Comparison of ENCODE assay signal across 8 cellular contexts in the genomic region with DNA sequence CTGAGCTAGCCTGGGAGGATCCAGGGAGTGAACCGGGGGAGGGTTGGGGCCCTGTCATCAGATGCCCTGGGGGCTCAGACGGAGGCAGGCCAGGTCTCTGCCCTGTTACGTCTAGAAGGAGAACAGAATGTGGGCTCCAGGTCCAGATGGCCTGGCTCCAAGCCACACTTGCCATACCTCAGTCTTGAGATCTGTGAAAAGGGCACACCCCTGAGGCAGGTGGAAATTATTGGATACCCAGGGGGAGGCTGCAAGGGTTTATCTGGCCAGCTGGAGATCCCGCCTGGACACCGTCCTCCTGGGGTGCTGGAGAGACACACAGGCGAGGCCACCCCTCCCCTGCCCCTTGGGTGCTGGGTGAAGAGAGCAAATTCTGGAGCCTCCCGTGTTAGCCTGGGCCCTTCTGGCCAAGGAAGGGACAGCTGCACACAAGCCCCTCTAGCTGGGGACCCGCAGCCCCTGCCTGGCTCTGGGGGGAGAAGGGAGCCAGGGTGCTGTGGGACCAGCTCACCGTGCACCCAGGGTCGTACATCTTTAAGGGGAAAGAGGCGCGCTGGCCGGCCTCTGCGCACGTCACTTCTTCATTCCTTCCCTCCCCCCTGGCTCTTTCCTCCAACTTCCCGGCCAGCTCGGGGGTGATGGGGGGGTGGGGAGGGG. TPM values are rescaled to one million over a fixed set of nuclear protein-coding genes. Genes with fewer than 3 reads are reported as not detected.
DNase-seq lines count a peak whose midpoint lies in the region; ATAC-seq, FAIRE-seq and TF ChIP-seq lines count a peak whose summit lies in the region.

No MANE protein-coding gene starts in this region.

- H3K36me3 ChIP-seq in SJCRH30 (peaks cover 2% of the 10 kb centered on the region; the same call in 1 of the 2 replicates), H1 (ENCODE audit: control insufficient read depth in 2 of 4, insufficient read depth in 4 of 4, low read length in 3 of 4) (peaks cover 0 to 3% (median 0%) of the 10 kb centered on the region in 4 experiments; a peak in 1 of 8 replicates), muscle layer of colon (ENCODE audit: insufficient read depth, low read length) (no peaks in the 10 kb centered on the region), MM.1S (replicated peaks; ENCODE audit: insufficient read depth, low read length) (no peaks in the 10 kb centered on the region)

- H3K27me3 ChIP-seq in SJCRH30 (no peaks in the 10 kb centered on the region), H1 (replicated peaks in 1 of 4; ENCODE audit: control insufficient read depth in 3 of 4, extremely low read depth in 1 of 4, insufficient read depth in 3 of 4, low read length in 3 of 4) (peaks cover 89 to 99% (median 97%) of the 10 kb centered on the region in 4 experiments), muscle layer of colon (ENCODE audit: control insufficient read depth in 1 of 2, insufficient read depth in 2 of 2, low read length in 2 of 2) (no peaks in the 10 kb centered on the region), MM.1S (replicated peaks; ENCODE audit: insufficient read depth, low read length) (peaks cover 93% of the 10 kb centered on the region)

- H3K4me2 ChIP-seq in H1 (ENCODE audit: insufficient read depth in 1 of 2, low read depth in 2 of 2, low read length in 2 of 2) = peak overlapping the region; percentile 59 to 79
- no peak overlapping the region for H3K4me2 ChIP-seq in MM.1S (ENCODE audit: low read depth, low read length)

- H3K23me2 ChIP-seq in H1 (ENCODE audit: low read depth, low read length) = peaks cover 10% of the 10 kb centered on the region; the same call in 1 of the 2 replicates

- ATAC-seq in GM19455 (IDR thresholded peaks at IDR 0.05; ENCODE audit: unreplicated experiment) = no peak

- no peak overlapping the region for H3K14ac ChIP-seq in H1 (ENCODE audit: insufficient read length)

- H4K20me1 ChIP-seq in H1 (replicated peaks in 1 of 2; ENCODE audit: control insufficient read depth in 1 of 2, insufficient read depth in 2 of 2, low read length in 2 of 2) (peaks cover 8 to 33% of the 10 kb centered on the region in 2 experiments), MM.1S (ENCODE audit: insufficient read depth, low read length) (no peaks in the 10 kb centered on the region)

- peaks cover 14% of the 10 kb centered on the region for H3K4me1 ChIP-seq in SJCRH30
- H3K4me1 ChIP-seq in H1 (replicated peaks in 1 of 4; ENCODE audit: control insufficient read depth in 3 of 4, insufficient read depth in 4 of 4, low read length in 3 of 4) = peaks cover 9 to 26% (median 11%) of the 10 kb centered on the region in 4 experiments; a peak in 6 of 7 replicates
- H3K4me1 ChIP-seq in muscle layer of colon (ENCODE audit: insufficient read depth, low read length) = peaks cover 68% of the 10 kb centered on the region
- no peaks in the 10 kb centered on the region for H3K4me1 ChIP-seq in MM.1S (ENCODE audit: low read length)

- H3K56ac ChIP-seq in H1 (replicated peaks; ENCODE audit: insufficient read length, low read depth, low read length) = no peak overlapping the region

- no peak overlapping the region for H3K4ac ChIP-seq in H1 (replicated peaks; ENCODE audit: insufficient read length, low read depth, low read length)

- WGBS in H1 (ENCODE audit: extremely low coverage in 1 of 2, insufficient coverage in 1 of 2, insufficient read length in 1 of 2, insufficient replicate concordance in 2 of 2, low coverage in 1 of 2, low lambda C conversion rate in 2 of 2, missing lambda C conversion rate in 1 of 2), 2 experiments = 12% methylated on average over 7 of the region's 17 CpGs; no CpG with 5 or more reads in 1 of the 2 experiments

- H3K9ac ChIP-seq in H1 (replicated peaks in 1 of 4; ENCODE audit: extremely low read depth in 1 of 4, low read depth in 3 of 4, low read length in 3 of 4) (no peak overlapping the region), muscle layer of colon (ENCODE audit: low read length) (peak overlapping the region; percentile 76), MM.1S (ENCODE audit: low read length) (no peak overlapping the region)

- POLR2A ChIA-PET in H1 (lab: Charles Lee; ENCODE audit: partially characterized antibody) = interaction anchor here (1.1 to 1.5 kb wide), 2 partner anchors 9 to 79 kb away, joined by 3 to 4 read pairs; no protein-coding TSS in a partner anchor

- H3K27ac ChIP-seq in 22Rv1 = peak overlapping the region; percentile 81
- H3K27ac ChIP-seq in SJCRH30 = peak overlapping the region; percentile 95
- no peak overlapping the region for H3K27ac ChIP-seq in H1 (ENCODE audit: low read depth, low read length)
- H3K27ac ChIP-seq in muscle layer of colon (ENCODE audit: low read depth, low read length) = peak overlapping the region; percentile 99
- no peak overlapping the region for H3K27ac ChIP-seq in MM.1S (ENCODE audit: low read length)

- no peak overlapping the region for H2BK15ac ChIP-seq in H1 (ENCODE audit: low read length)

- TF ChIP-seq CTCF in 22Rv1 (IDR thresholded peaks at IDR 0.05) (no peak), H1 (IDR thresholded peaks at IDR 0.05; ENCODE audit: control extremely low read depth in 1 of 3, insufficient read depth in 1 of 3, low read depth in 1 of 3, low read length in 3 of 3) (no peak), MM.1S (IDR thresholded peaks at IDR 0.05; ENCODE audit: low read length) (no peak)

- H2BK12ac ChIP-seq in H1 (ENCODE audit: low read depth, low read length) = no peak overlapping the region

- peak; percentile 64 to 73 for DNase-seq in SJCRH30
- no peak for DNase-seq in H1 (ENCODE audit: low read depth in 1 of 2, low spot score in 2 of 2)
- DNase-seq in stimulated activated CD4-positive, alpha-beta T cell treated with anti-CD3 and anti-CD28 coated beads, Interleukin-2, amount 100 ng/mL, for 48 hours = no peak
- no peak for DNase-seq in MM.1S

- no peak overlapping the region; the same call in 1 of the 2 replicates for H3K18ac ChIP-seq in H1 (ENCODE audit: extremely low read depth, low read length)

- no peaks in the 10 kb centered on the region for H3K9me3 ChIP-seq in SJCRH30 (replicated peaks)
- H3K9me3 ChIP-seq in H1 (ENCODE audit: insufficient read depth in 2 of 2, low read depth in 1 of 2, low read length in 1 of 2) = no peaks in the 10 kb centered on the region; a peak in 1 of 4 replicates
- H3K9me3 ChIP-seq in muscle layer of colon (ENCODE audit: low read length) = no peaks in the 10 kb centered on the region
- no peaks in the 10 kb centered on the region for H3K9me3 ChIP-seq in MM.1S (replicated peaks; ENCODE audit: insufficient read depth, low read length)

- no peaks in the 10 kb centered on the region for H3K79me1 ChIP-seq in H1 (ENCODE audit: low read depth, low read length)

- H3K79me2 ChIP-seq in H1 (ENCODE audit: control insufficient read depth in 1 of 2, insufficient read depth in 2 of 2, low read length in 2 of 2) = no peaks in the 10 kb centered on the region
- H3K79me2 ChIP-seq in MM.1S (ENCODE audit: low read length) = no peaks in the 10 kb centered on the region

- peak; percentile 26 for TF ChIP-seq POLR2A in GM19193 (IDR thresholded peaks at IDR 0.05; ENCODE audit: extremely low read depth, insufficient read depth, insufficient read length)
- TF ChIP-seq POLR2A in H1 (IDR thresholded peaks at IDR 0.05; ENCODE audit: control extremely low read depth in 1 of 2, low read depth in 2 of 2, low read length in 2 of 2) = no peak

- no peak overlapping the region for H4K8ac ChIP-seq in H1 (ENCODE audit: extremely low read depth, insufficient read depth, low read length)

- H3F3A ChIP-seq in MM.1S (ENCODE audit: insufficient read depth, low read length) = no peaks in the 10 kb centered on the region

- H4K5ac ChIP-seq in H1 (ENCODE audit: insufficient read length, low read depth, low read length) = no peak overlapping the region

- TF ChIP-seq EP300 in H1 (IDR thresholded peaks at IDR 0.05; ENCODE audit: borderline replicate concordance in 1 of 2, low read depth in 2 of 2, low read length in 2 of 2) = no peak

- TF ChIP-seq RAD21 in H1 (IDR thresholded peaks at IDR 0.05 in 1 of 2, conservative IDR thresholded peaks at IDR 0.05 in 1 of 2; ENCODE audit: low read depth in 2 of 2, low read length in 2 of 2) = no peak

- H2BK5ac ChIP-seq in H1 (ENCODE audit: low read depth, low read length) = no peak overlapping the region

- H2BK20ac ChIP-seq in H1 (ENCODE audit: low read length) = no peak overlapping the region

- H3K4me3 ChIP-seq in SJCRH30 (peak overlapping the region; percentile 98), H1 (ENCODE audit: extremely low read depth in 1 of 4, insufficient read depth in 2 of 4, low read depth in 3 of 4, low read length in 4 of 4) (peak overlapping the region in 2 of 4 experiments; percentile 34 to 55; a peak in 3 of 8 replicates), muscle layer of colon (ENCODE audit: low read depth in 1 of 2, low read length in 2 of 2) (peak overlapping the region; percentile 77 to 85), MM.1S (ENCODE audit: low read length) (no peak overlapping the region)

- no peak overlapping the region for H2AFZ ChIP-seq in H1 (ENCODE audit: low read length)
- H2AFZ ChIP-seq in MM.1S (ENCODE audit: low read length) = no peak overlapping the region

- H2BK120ac ChIP-seq in H1 (replicated peaks; ENCODE audit: low read depth, low read length) = no peak overlapping the region

- no peak overlapping the region for H3K23ac ChIP-seq in H1 (ENCODE audit: insufficient read length)

- no peaks in the 10 kb centered on the region for H3K9me2 ChIP-seq in MM.1S (replicated peaks; ENCODE audit: insufficient read depth, low read length)

- FAIRE-seq in H1 (lab: Jason Lieb, UNC) = no peak

- no peak overlapping the region for H2AK5ac ChIP-seq in H1 (ENCODE audit: low read depth, low read length)

- H4K91ac ChIP-seq in H1 (replicated peaks; ENCODE audit: insufficient read length, low read length) = no peak overlapping the region

- CTCF ChIA-PET in H1 (lab: Charles Lee; ENCODE audit: partially characterized antibody) = interaction anchor here (0.7 to 2.3 kb wide), 8 partner anchors 10 to 107 kb away, joined by 3 to 9 read pairs (median 3); no protein-coding TSS in a partner anchor

TF ChIP-seq in H1, 55 proteins besides CTCF, POLR2A, EP300 and RAD21 (continues in another document):
- no peak for TF ChIP-seq RBBP5 (IDR thresholded peaks at IDR 0.05; ENCODE audit: borderline replicate concordance, low read depth, low read length)
- TF ChIP-seq EZH2 (IDR thresholded peaks at IDR 0.05; ENCODE audit: low read depth, low read length, severe bottlenecking) = peak; percentile 16
- TF ChIP-seq JUN (IDR thresholded peaks at IDR 0.05; ENCODE audit: low read depth, low read length) = no peak

RNA-seq across cellular contexts. Expression of a gene that starts 0.8 kb away (rescaled TPM):
- total RNA-seq in SJCRH30 (2014; rRNA removed; shearing (Covaris generic)) = 15.1 and 16.4 TPM in 2 replicates
- 2.6 and 3.2 TPM in 2 replicates for total RNA-seq in H1 (2021; fragmentation: NEBNext Ultra II Directional; extraction: Animal tissue kit (Norgen Biotek cat#: 25700))
- 0.56 and 0.82 TPM in 2 replicates for polyA plus RNA-seq in H1 (2011; rRNA removed)
- 0.35 TPM for polyA plus RNA-seq in H1 (2011; cell fraction: cytosol; rRNA removed)
- 0.88 TPM for polyA plus RNA-seq in H1 (2011; cell fraction: nucleus; rRNA removed)
- polyA plus RNA-seq in H1 (2012, experiment 1 of 2) = 2.1 to 4.3 TPM (median 3.5 TPM) in 4 replicates
- 2.9 TPM for polyA plus RNA-seq in H1 (2012, experiment 2 of 2)
- polyA plus RNA-seq in H1 (2013, experiment 1 of 2) = 6.0 TPM
- 5.3 TPM for polyA plus RNA-seq in H1 (2013, experiment 2 of 2)
- polyA minus RNA-seq in H1 (2011; rRNA and poly(A)+ RNA removed) = 0.34 and 0.41 TPM in 2 replicates
- 1.2 TPM for polyA minus RNA-seq in H1 (2011; cell fraction: cytosol; rRNA and poly(A)+ RNA removed)
- polyA minus RNA-seq in H1 (2011; cell fraction: nucleus; rRNA and poly(A)+ RNA removed) = 1.6 TPM

Comparison
In these comparisons a context has a peak if more than half of its experiments do, and no peak if none do; other contexts are left out.
1. H3K27ac ChIP-seq: peak in 22Rv1 (single experiment), SJCRH30 (single experiment) and muscle layer of colon (single experiment); none in H1 (single experiment) and MM.1S (single experiment).
2. DNase-seq: peak in SJCRH30 (2 of 2); none in H1 (0 of 2), stimulated activated CD4-positive, alpha-beta T cell treated with anti-CD3 and anti-CD28 coated beads, Interleukin-2, amount 100 ng/mL, for 48 hours (0 of 2) and MM.1S (single experiment).